1 cellular context compared by ENCODE assay signal in genomic region chr2:172427990-172428840, GRCh38.
A peak's percentile ranks its signal among the peaks of the same experiment; 100 is the strongest.
TF ChIP-seq lines count a peak whose summit lies in the region.

No MANE protein-coding gene starts in this region.

TF ChIP-seq in HepG2, 621 proteins besides CTCF, POLR2A, EP300 and RAD21 (continued from another document and continues in another):
- TF ChIP-seq ZHX2 (IDR thresholded peaks at IDR 0.05; ENCODE audit: low read depth): 0 out of 2 replicates have a peak, but pooled peaks have one; percentile 11
- no peak; the same call in 1 of the 2 replicates for TF ChIP-seq ZHX2 (CRISPR knock-in tag; IDR thresholded peaks at IDR 0.05; ENCODE audit: borderline replicate concordance)
- no peak for TF ChIP-seq PPARG (CRISPR knock-in tag; conservative IDR thresholded peaks at IDR 0.05)
- TF ChIP-seq, protein P1, sequence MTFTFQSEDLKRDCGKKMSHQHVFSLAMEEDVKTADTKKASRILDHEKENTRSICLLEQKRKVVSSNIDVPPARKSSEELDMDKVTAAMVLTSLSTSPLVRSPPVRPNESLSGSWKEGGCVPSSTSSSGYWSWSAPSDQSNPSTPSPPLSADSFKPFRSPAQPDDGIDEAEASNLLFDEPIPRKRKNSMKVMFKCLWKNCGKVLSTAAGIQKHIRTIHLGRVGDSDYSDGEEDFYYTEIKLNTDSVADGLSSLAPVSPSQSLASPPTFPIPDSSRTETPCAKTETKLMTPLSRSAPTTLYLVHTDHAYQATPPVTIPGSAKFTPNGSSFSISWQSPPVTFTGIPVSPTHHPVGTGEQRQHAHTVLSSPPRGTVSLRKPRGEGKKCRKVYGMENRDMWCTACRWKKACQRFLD (CRISPR knock-in tag; IDR thresholded peaks at IDR 0.05; ENCODE audit: borderline replicate concordance): no peak
- TF ChIP-seq, protein P2, sequence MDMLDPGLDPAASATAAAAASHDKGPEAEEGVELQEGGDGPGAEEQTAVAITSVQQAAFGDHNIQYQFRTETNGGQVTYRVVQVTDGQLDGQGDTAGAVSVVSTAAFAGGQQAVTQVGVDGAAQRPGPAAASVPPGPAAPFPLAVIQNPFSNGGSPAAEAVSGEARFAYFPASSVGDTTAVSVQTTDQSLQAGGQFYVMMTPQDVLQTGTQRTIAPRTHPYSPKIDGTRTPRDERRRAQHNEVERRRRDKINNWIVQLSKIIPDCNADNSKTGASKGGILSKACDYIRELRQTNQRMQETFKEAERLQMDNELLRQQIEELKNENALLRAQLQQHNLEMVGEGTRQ (IDR thresholded peaks at IDR 0.05; ENCODE audit: low read depth, low read length): no peak
- TF ChIP-seq, protein P2 (CRISPR knock-in tag; IDR thresholded peaks at IDR 0.05; ENCODE audit: borderline replicate concordance): no peak
- no peak for TF ChIP-seq NR1H2 (CRISPR knock-in tag; IDR thresholded peaks at IDR 0.05; ENCODE audit: borderline replicate concordance, low read depth)
- no peak for TF ChIP-seq RCOR2 (CRISPR knock-in tag; IDR thresholded peaks at IDR 0.05)
- peak; percentile 52; the same call in 1 of the 2 replicates for TF ChIP-seq ZNF274 (CRISPR knock-in tag; IDR thresholded peaks at IDR 0.05)
- TF ChIP-seq, protein P3, sequence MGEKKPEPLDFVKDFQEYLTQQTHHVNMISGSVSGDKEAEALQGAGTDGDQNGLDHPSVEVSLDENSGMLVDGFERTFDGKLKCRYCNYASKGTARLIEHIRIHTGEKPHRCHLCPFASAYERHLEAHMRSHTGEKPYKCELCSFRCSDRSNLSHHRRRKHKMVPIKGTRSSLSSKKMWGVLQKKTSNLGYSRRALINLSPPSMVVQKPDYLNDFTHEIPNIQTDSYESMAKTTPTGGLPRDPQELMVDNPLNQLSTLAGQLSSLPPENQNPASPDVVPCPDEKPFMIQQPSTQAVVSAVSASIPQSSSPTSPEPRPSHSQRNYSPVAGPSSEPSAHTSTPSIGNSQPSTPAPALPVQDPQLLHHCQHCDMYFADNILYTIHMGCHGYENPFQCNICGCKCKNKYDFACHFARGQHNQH (CRISPR knock-in tag; IDR thresholded peaks at IDR 0.05): no peak
- TF ChIP-seq KDM2A (CRISPR knock-in tag; IDR thresholded peaks at IDR 0.05; ENCODE audit: borderline replicate concordance, low read depth): peak; percentile 64
- TF ChIP-seq CBX2 (IDR thresholded peaks at IDR 0.05; ENCODE audit: low read depth, low read length): no peak
- TF ChIP-seq CBX2 (CRISPR knock-in tag; IDR thresholded peaks at IDR 0.05; ENCODE audit: low read depth): no peak
- no peak for TF ChIP-seq HNRNPUL1 (IDR thresholded peaks at IDR 0.05; ENCODE audit: low read depth, low read length)
- TF ChIP-seq ZNF567 (CRISPR knock-in tag; IDR thresholded peaks at IDR 0.05; ENCODE audit: borderline replicate concordance): no peak
- TF ChIP-seq, protein P4, sequence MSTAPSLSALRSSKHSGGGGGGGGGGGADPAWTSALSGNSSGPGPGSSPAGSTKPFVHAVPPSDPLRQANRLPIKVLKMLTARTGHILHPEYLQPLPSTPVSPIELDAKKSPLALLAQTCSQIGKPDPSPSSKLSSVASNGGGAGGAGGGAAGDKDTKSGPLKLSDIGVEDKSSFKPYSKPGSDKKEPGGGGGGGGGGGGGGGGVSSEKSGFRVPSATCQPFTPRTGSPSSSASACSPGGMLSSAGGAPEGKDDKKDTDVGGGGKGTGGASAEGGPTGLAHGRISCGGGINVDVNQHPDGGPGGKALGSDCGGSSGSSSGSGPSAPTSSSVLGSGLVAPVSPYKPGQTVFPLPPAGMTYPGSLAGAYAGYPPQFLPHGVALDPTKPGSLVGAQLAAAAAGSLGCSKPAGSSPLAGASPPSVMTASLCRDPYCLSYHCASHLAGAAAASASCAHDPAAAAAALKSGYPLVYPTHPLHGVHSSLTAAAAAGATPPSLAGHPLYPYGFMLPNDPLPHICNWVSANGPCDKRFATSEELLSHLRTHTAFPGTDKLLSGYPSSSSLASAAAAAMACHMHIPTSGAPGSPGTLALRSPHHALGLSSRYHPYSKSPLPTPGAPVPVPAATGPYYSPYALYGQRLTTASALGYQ (CRISPR knock-in tag; IDR thresholded peaks at IDR 0.05): peak; percentile 69; the same call in 1 of the 2 replicates
- TF ChIP-seq HNRNPK (IDR thresholded peaks at IDR 0.05; ENCODE audit: low read depth, low read length, poor library complexity, severe bottlenecking): no peak
- TF ChIP-seq ZNF367 (CRISPR knock-in tag; IDR thresholded peaks at IDR 0.05; ENCODE audit: borderline replicate concordance): no peak; the same call in 1 of the 2 replicates
- no peak for TF ChIP-seq RNF2 (conservative IDR thresholded peaks at IDR 0.05; ENCODE audit: low read depth)
- TF ChIP-seq SP5 (CRISPR knock-in tag; IDR thresholded peaks at IDR 0.05; ENCODE audit: borderline replicate concordance, low read depth): no peak
- TF ChIP-seq ZNF230 (CRISPR knock-in tag; IDR thresholded peaks at IDR 0.05): no peak
- TF ChIP-seq EZH2 (conservative IDR thresholded peaks at IDR 0.05; ENCODE audit: low read depth, low read length): no peak
- TF ChIP-seq EHMT2 (IDR thresholded peaks at IDR 0.05; ENCODE audit: borderline replicate concordance, low read depth, low read length): no peak
- TF ChIP-seq, protein P5, sequence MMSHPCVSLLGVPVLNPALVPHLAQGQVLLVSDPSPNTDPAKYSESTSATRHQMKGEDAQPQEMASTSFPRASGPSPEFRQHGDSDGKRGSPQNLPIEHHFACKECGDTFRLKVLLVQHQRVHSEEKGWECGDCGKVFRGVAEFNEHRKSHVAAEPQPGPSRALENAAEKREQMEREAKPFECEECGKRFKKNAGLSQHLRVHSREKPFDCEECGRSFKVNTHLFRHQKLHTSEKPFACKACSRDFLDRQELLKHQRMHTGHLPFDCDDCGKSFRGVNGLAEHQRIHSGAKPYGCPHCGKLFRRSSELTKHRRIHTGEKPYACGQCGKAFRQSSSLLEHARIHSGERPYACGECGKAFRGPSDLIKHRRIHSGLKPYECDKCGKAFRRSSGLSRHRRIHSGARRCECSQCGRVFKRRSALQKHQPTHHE (CRISPR knock-in tag; IDR thresholded peaks at IDR 0.05; ENCODE audit: borderline replicate concordance): 0 out of 2 replicates have a peak, but pooled peaks have one; percentile 71
- TF ChIP-seq GZF1 (CRISPR knock-in tag; IDR thresholded peaks at IDR 0.05): no peak
- TF ChIP-seq ZNF547 (CRISPR knock-in tag; IDR thresholded peaks at IDR 0.05): 0 out of 2 replicates have a peak, but pooled peaks have one; percentile 3
- TF ChIP-seq, protein P6, sequence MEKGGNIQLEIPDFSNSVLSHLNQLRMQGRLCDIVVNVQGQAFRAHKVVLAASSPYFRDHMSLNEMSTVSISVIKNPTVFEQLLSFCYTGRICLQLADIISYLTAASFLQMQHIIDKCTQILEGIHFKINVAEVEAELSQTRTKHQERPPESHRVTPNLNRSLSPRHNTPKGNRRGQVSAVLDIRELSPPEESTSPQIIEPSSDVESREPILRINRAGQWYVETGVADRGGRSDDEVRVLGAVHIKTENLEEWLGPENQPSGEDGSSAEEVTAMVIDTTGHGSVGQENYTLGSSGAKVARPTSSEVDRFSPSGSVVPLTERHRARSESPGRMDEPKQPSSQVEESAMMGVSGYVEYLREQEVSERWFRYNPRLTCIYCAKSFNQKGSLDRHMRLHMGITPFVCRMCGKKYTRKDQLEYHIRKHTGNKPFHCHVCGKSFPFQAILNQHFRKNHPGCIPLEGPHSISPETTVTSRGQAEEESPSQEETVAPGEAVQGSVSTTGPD (CRISPR knock-in tag; IDR thresholded peaks at IDR 0.05): no peak
- no peak for TF ChIP-seq ZNF446 (CRISPR knock-in tag; IDR thresholded peaks at IDR 0.05)
- peak; percentile 61; the same call in 1 of the 2 replicates for TF ChIP-seq ZNF558 (CRISPR knock-in tag; IDR thresholded peaks at IDR 0.05; ENCODE audit: borderline replicate concordance)
- TF ChIP-seq, protein P7, sequence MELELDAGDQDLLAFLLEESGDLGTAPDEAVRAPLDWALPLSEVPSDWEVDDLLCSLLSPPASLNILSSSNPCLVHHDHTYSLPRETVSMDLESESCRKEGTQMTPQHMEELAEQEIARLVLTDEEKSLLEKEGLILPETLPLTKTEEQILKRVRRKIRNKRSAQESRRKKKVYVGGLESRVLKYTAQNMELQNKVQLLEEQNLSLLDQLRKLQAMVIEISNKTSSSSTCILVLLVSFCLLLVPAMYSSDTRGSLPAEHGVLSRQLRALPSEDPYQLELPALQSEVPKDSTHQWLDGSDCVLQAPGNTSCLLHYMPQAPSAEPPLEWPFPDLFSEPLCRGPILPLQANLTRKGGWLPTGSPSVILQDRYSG (CRISPR knock-in tag; IDR thresholded peaks at IDR 0.05): no peak; the same call in 1 of the 2 replicates
- no peak; the same call in 1 of the 2 replicates for TF ChIP-seq ZSCAN9 (CRISPR knock-in tag; IDR thresholded peaks at IDR 0.05; ENCODE audit: borderline replicate concordance)
- TF ChIP-seq ZFP90 (CRISPR knock-in tag; IDR thresholded peaks at IDR 0.05; ENCODE audit: borderline replicate concordance): 0 out of 2 replicates have a peak, but pooled peaks have one; percentile 66
- TF ChIP-seq NFE2L1 (CRISPR knock-in tag; IDR thresholded peaks at IDR 0.05; ENCODE audit: borderline replicate concordance): peak; percentile 24; the same call in 1 of the 2 replicates
- TF ChIP-seq SAP130 (CRISPR knock-in tag; IDR thresholded peaks at IDR 0.05; ENCODE audit: low read depth): peak; percentile 50; the same call in 1 of the 2 replicates
- 0 out of 2 replicates have a peak, but pooled peaks have one; percentile 50 for TF ChIP-seq SRY (CRISPR knock-in tag; IDR thresholded peaks at IDR 0.05)
- TF ChIP-seq NR2F6 (IDR thresholded peaks at IDR 0.05): no peak; the same call in none of the 2 replicates
- TF ChIP-seq NR2F6 (CRISPR knock-in tag; IDR thresholded peaks at IDR 0.05): peak; percentile 29; the same call in 1 of the 2 replicates
- no peak for TF ChIP-seq NFYC (CRISPR knock-in tag; IDR thresholded peaks at IDR 0.05)
- TF ChIP-seq ZNF720 (CRISPR knock-in tag; IDR thresholded peaks at IDR 0.05): no peak
- 0 out of 2 replicates have a peak, but pooled peaks have one; percentile 3 for TF ChIP-seq MTERF4 (CRISPR knock-in tag; IDR thresholded peaks at IDR 0.05)
- TF ChIP-seq, protein P8, sequence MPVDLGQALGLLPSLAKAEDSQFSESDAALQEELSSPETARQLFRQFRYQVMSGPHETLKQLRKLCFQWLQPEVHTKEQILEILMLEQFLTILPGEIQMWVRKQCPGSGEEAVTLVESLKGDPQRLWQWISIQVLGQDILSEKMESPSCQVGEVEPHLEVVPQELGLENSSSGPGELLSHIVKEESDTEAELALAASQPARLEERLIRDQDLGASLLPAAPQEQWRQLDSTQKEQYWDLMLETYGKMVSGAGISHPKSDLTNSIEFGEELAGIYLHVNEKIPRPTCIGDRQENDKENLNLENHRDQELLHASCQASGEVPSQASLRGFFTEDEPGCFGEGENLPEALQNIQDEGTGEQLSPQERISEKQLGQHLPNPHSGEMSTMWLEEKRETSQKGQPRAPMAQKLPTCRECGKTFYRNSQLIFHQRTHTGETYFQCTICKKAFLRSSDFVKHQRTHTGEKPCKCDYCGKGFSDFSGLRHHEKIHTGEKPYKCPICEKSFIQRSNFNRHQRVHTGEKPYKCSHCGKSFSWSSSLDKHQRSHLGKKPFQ (CRISPR knock-in tag; IDR thresholded peaks at IDR 0.05; ENCODE audit: insufficient replicate concordance): no peak
